ENCODE assay signal across 12 cellular contexts in the genomic region with DNA sequence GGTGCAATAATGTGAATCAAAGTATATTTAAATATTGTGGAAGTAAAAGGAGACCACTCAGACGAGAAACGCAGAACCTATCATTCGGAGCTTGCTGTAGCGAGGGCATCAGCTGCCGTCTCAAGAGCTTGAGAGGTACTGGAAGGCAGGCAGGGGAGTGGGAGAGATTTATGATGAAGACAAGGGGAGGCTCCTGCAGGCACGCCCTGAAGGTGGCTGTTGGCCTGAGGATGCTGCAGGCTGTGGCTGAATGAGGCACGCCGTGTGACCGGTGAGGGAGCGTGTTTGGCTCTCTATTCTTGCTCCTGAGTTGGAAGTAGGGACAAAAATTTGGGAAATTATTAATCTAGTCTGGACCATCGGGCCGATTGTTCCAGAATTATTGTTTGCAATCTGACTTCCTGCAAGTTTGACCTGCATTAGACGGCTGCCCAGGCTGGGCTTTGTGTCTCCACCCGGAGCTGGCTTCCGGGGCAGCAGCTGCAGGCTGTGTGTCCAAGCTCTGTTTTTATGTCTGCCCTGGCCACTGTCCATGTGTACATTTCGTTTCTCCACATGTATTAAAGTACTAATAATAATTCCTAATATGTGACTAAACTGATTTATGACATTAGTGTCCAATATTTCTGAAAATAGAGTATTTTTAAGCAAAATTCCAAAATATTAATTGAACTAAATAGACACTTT.
DNase-seq lines count a peak whose midpoint lies in the region; ATAC-seq, FAIRE-seq and TF ChIP-seq lines count a peak whose summit lies in the region.
"Had no signal": no experiment of that assay in that cellular context is flagged by ENCODE, and none has a peak within 500 bp of the region (broad histone marks: within the 10 kb centered on the region; RNA-seq: fewer than 3 reads in every experiment).

No MANE protein-coding gene starts in this region.

- no peaks in the 10 kb centered on the region for H3K4me1 Mint-ChIP-seq in stimulated activated naive CD8-positive, alpha-beta T cell treated with anti-CD3 and anti-CD28 coated beads, Interleukin-15, amount 100 ng/mL, for 72 hours
- H3K4me1 Mint-ChIP-seq in CD14-positive monocyte: no peaks in the 10 kb centered on the region
- H3K4me1 Mint-ChIP-seq: neural crest cell had no signal

- no peaks in the 10 kb centered on the region for H3K79me2 ChIP-seq in ACC112 (ENCODE audit: control insufficient read depth, insufficient read depth, low read length, unreplicated experiment)

- DNase-seq in SJCRH30 (peak; percentile 75 to 80), Right ventricle myocardium inferior (ENCODE audit: missing footprints) (peak; percentile 83), pancreas (peak; percentile 72 to 87 (median 82)), OCI-M2 (lab: John Stamatoyannopoulos, UW; ENCODE audit: unreplicated experiment) (no peak), CD14-positive monocyte (ENCODE audit: low spot score) (no peak)
- DNase-seq in stimulated activated naive CD8-positive, alpha-beta T cell treated with anti-CD3 and anti-CD28 coated beads, Interleukin-15, amount 100 ng/mL, for 72 hours: no peak
- DNase-seq: effector memory CD8-positive, alpha-beta T cell had no signal

- peaks cover 18% of the 10 kb centered on the region for H3K4me1 ChIP-seq in ACC112 (ENCODE audit: control insufficient read depth, insufficient read depth, low read length, unreplicated experiment)
- peaks cover 24% of the 10 kb centered on the region for H3K4me1 ChIP-seq in SJCRH30
- peaks cover 19 to 21% (median 19%) of the 10 kb centered on the region in 3 donors for H3K4me1 ChIP-seq in pancreas

- 32 to 35% methylated on average over 16 of the region's 16 CpGs for WGBS in pancreas, 2 donors

- H3K27ac ChIP-seq in ACC112 (ENCODE audit: low read depth, low read length) (peak overlapping the region; percentile 33), SJCRH30 (peak overlapping the region; percentile 86), pancreas (peak overlapping the region; percentile 62 to 95 (median 82))

- peak overlapping the region; percentile 54 for H2AFZ ChIP-seq in ACC112 (ENCODE audit: low read length, unreplicated experiment)

- H3K27me3 Mint-ChIP-seq in stimulated activated naive CD8-positive, alpha-beta T cell treated with anti-CD3 and anti-CD28 coated beads, Interleukin-15, amount 100 ng/mL, for 72 hours: peaks cover 33% of the 10 kb centered on the region
- H3K27me3 Mint-ChIP-seq in CD14-positive monocyte (ENCODE audit: low read depth in 3 of 3): peaks cover 5 to 7% (median 5%) of the 10 kb centered on the region in 3 donors

- no peaks in the 10 kb centered on the region for H3K36me3 Mint-ChIP-seq in CD14-positive monocyte

- intact Hi-C loops in Right ventricle myocardium inferior (cut with DNase I) (loop anchor here (2.0 to 5.0 kb wide), 2 partner anchors 59 to 91 kb away; a partner anchor contains a TSS), pancreas (cut with DNase I) (no loop called here), CD14-positive monocyte (cut with micrococcal nuclease) (no loop called here)

- TF ChIP-seq CTCF in pancreas (IDR thresholded peaks at IDR 0.05) (no peak), CD14-positive monocyte (IDR thresholded peaks at IDR 0.05) (no peak)

- no peak for FAIRE-seq in pancreas (lab: Jason Lieb, UNC)

- H3K36me3 ChIP-seq in ACC112 (ENCODE audit: insufficient read depth, low read length) (no peaks in the 10 kb centered on the region), SJCRH30 (no peaks in the 10 kb centered on the region), pancreas (no peaks in the 10 kb centered on the region)

- no peaks in the 10 kb centered on the region for H3K9me3 Mint-ChIP-seq in stimulated activated naive CD8-positive, alpha-beta T cell treated with anti-CD3 and anti-CD28 coated beads, Interleukin-15, amount 100 ng/mL, for 72 hours
- peaks cover 5 to 18% (median 12%) of the 10 kb centered on the region in 7 donors for H3K9me3 Mint-ChIP-seq in CD14-positive monocyte
- H3K9me3 Mint-ChIP-seq: effector memory CD8-positive, alpha-beta T cell; neural crest cell had no signal

- H3K27me3 ChIP-seq in ACC112 (ENCODE audit: insufficient read depth, low read length) (no peaks in the 10 kb centered on the region), SJCRH30 (no peaks in the 10 kb centered on the region), pancreas (no peaks in the 10 kb centered on the region)

- ATAC-seq in Right ventricle myocardium inferior (peak; percentile 56), pancreas (peak; percentile 83 to 93 (median 86)), GM19467 (IDR thresholded peaks at IDR 0.05; ENCODE audit: unreplicated experiment) (no peak)
- no peak for ATAC-seq in stimulated activated naive CD8-positive, alpha-beta T cell treated with anti-CD3 and anti-CD28 coated beads, Interleukin-15, amount 100 ng/mL, for 72 hours
- ATAC-seq: effector memory CD8-positive, alpha-beta T cell; Panc1 had no signal

- no peak overlapping the region for H3K27ac Mint-ChIP-seq in stimulated activated naive CD8-positive, alpha-beta T cell treated with anti-CD3 and anti-CD28 coated beads, Interleukin-15, amount 100 ng/mL, for 72 hours
- no peak overlapping the region for H3K27ac Mint-ChIP-seq in CD14-positive monocyte
- H3K27ac Mint-ChIP-seq: B cell; effector memory CD8-positive, alpha-beta T cell had no signal

- H3K9me3 ChIP-seq in SJCRH30 (replicated peaks) (no peaks in the 10 kb centered on the region), pancreas (no peaks in the 10 kb centered on the region)

- H3K4me3 ChIP-seq in ACC112 (ENCODE audit: low read depth, low read length) (no peak overlapping the region), SJCRH30 (peak overlapping the region; percentile 33), pancreas (no peak overlapping the region)

- no peak overlapping the region for H3K4me3 Mint-ChIP-seq in stimulated activated naive CD8-positive, alpha-beta T cell treated with anti-CD3 and anti-CD28 coated beads, Interleukin-15, amount 100 ng/mL, for 72 hours
- H3K4me3 Mint-ChIP-seq in CD14-positive monocyte: no peak overlapping the region
- H3K4me3 Mint-ChIP-seq: B cell; effector memory CD8-positive, alpha-beta T cell; neural crest cell had no signal

Comparison
In these comparisons a context has a peak if more than half of its experiments do, and no peak if none do; other contexts are left out.
1. H3K27ac ChIP-seq: peak in every context shown above with its lines; median percentile 86 in SJCRH30; 82 in pancreas; 33 in ACC112.
2. DNase-seq: peak in SJCRH30 (2 of 2), Right ventricle myocardium inferior (single experiment) and pancreas (6 of 6); none in OCI-M2 (single experiment), stimulated activated naive CD8-positive, alpha-beta T cell treated with anti-CD3 and anti-CD28 coated beads, Interleukin-15, amount 100 ng/mL, for 72 hours (0 of 2) and CD14-positive monocyte (single experiment).
3. ATAC-seq: peak in Right ventricle myocardium inferior (single experiment) and pancreas (4 of 4); none in GM19467 (single experiment) and stimulated activated naive CD8-positive, alpha-beta T cell treated with anti-CD3 and anti-CD28 coated beads, Interleukin-15, amount 100 ng/mL, for 72 hours (single experiment).